ENCODE assay signal across 10 cellular contexts in the genomic region with DNA sequence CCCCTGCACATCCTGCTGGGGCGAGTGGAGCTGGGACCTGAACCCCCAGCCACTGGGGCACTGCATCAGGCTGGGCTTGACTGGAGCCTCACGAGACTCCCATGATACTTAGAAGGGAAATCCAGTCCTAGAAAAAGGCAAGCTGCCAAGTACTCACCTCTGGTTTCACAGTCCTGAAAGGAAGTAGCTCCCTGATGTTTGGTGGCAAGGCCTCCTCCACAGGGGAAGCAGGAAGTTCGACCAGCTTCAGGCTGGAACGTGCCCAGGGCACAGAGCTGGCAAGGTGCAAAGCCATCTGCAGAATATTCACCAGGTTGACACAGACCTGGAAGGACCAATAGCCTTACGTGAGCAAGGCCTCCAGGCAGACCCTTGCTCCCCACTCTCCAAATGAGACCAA.
"Had no signal": no experiment of that assay in that cellular context is flagged by ENCODE, and none has a peak within 500 bp of the region (broad histone marks: within the 10 kb centered on the region; RNA-seq: fewer than 3 reads in every experiment).

No MANE protein-coding gene starts in this region.

- H3K9me3 Mint-ChIP-seq: activated CD4-positive, alpha-beta memory T cell treated with anti-CD3 and anti-CD28 coated beads for 36 hours; activated naive CD8-positive, alpha-beta T cell treated with anti-CD3 and anti-CD28 coated beads, Interleukin-2, amount 50 U/mL, for 24 hours; neural progenitor cell had no signal

- DNase-seq: activated CD4-positive, alpha-beta memory T cell treated with anti-CD3 and anti-CD28 coated beads for 36 hours; activated naive CD4-positive, alpha-beta T cell; activated naive CD8-positive, alpha-beta T cell treated with anti-CD3 and anti-CD28 coated beads, Interleukin-2, amount 50 U/mL, for 24 hours; effector CD4-positive, alpha-beta T cell; gastrocnemius medialis; kidney glomerular epithelial cell; stimulated activated CD4-positive, alpha-beta T cell treated with anti-CD3 and anti-CD28 coated beads, Interleukin-4, amount 100 ng/mL, for 1 hour; stimulated activated CD8-positive, alpha-beta memory T cell treated with anti-CD3 and anti-CD28 coated beads, Interleukin-4, amount 100 ng/mL, for 48 hours; stimulated activated naive CD8-positive, alpha-beta T cell treated with anti-CD3 and anti-CD28 coated beads, Interleukin-15, Interleukin-2, amounts not matched to agents 100 U/mL and 50 U/mL, for 24 hours had no signal

- H3K4me1 Mint-ChIP-seq: activated naive CD8-positive, alpha-beta T cell treated with anti-CD3 and anti-CD28 coated beads, Interleukin-2, amount 50 U/mL, for 24 hours had no signal

- H3K36me3 Mint-ChIP-seq: activated CD4-positive, alpha-beta memory T cell treated with anti-CD3 and anti-CD28 coated beads for 36 hours had no signal

- H3K4me3 Mint-ChIP-seq: activated CD4-positive, alpha-beta memory T cell treated with anti-CD3 and anti-CD28 coated beads for 36 hours; activated naive CD8-positive, alpha-beta T cell treated with anti-CD3 and anti-CD28 coated beads, Interleukin-2, amount 50 U/mL, for 24 hours; neural progenitor cell had no signal

- H3K27ac Mint-ChIP-seq: activated CD4-positive, alpha-beta memory T cell treated with anti-CD3 and anti-CD28 coated beads for 36 hours; activated naive CD8-positive, alpha-beta T cell treated with anti-CD3 and anti-CD28 coated beads, Interleukin-2, amount 50 U/mL, for 24 hours had no signal

- H3K27me3 Mint-ChIP-seq: activated CD4-positive, alpha-beta memory T cell treated with anti-CD3 and anti-CD28 coated beads for 36 hours had no signal

- ATAC-seq: activated naive CD8-positive, alpha-beta T cell treated with anti-CD3 and anti-CD28 coated beads, Interleukin-2, amount 50 U/mL, for 24 hours; gastrocnemius medialis; stimulated activated naive CD8-positive, alpha-beta T cell treated with anti-CD3 and anti-CD28 coated beads, Interleukin-15, Interleukin-2, amounts not matched to agents 100 U/mL and 50 U/mL, for 24 hours had no signal
